ENCODE assay signal across 1 cellular context in genomic region chr7:50988988-50989387, GRCh38.
TF ChIP-seq lines count a peak whose summit lies in the region.

No MANE protein-coding gene starts in this region.

TF ChIP-seq in H1, 55 proteins besides CTCF, POLR2A, EP300 and RAD21:
- TF ChIP-seq SP1 (IDR thresholded peaks at IDR 0.05; ENCODE audit: low read depth, low read length) (no peak), SUZ12 (IDR thresholded peaks at IDR 0.05; ENCODE audit: low read length) (no peak), KDM4A (IDR thresholded peaks at IDR 0.05; ENCODE audit: low read depth, low read length, severe bottlenecking) (no peak)
